In the genomic region with DNA sequence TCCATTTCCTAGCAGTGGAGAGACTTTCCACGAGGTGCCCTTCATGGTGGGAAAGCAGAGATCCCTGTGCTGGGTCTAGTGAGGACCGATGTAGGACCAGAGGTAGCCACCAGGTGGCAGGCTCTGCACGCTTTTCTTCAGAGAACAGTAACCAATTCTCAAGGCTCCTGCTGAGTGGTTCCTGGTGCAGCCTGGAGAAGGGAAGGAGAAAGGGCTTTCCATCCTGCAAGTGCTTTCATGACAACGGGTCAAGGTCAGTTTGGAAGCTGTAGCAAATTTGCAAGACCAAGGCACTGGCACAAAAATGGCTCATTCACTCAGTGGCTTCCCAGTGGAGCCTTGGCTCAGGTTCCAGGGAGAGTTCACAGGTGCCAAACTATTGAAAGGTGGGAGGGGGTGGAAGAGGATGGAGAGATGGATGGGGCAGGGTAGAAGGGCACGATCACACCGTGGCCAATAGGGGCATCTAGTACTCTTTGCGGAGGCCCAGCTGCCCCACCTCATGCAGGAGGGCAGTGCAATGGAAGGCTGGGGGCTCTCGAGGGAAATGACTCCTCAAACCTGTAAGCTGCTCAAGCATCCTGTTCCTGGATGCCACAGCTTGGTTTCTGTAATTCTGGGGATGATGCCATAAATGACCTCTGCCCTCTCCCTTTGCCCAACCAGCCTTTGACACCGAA, we compare ENCODE assay signal across 8 cellular contexts. TPM values are rescaled to one million over a fixed set of nuclear protein-coding genes. Genes with fewer than 3 reads are reported as not detected.
A peak's percentile ranks its signal among the peaks of the same experiment; 100 is the strongest.
DNase-seq lines count a peak whose midpoint lies in the region; ATAC-seq and TF ChIP-seq lines count a peak whose summit lies in the region.

No MANE protein-coding gene starts in this region.

- in situ Hi-C loops in gastrocnemius medialis (cut with MboI; ENCODE audit: low sequenced_read_pairs in 4 of 4) = no loop called here

- intact Hi-C loops in gastrocnemius medialis (cut with DNase I; ENCODE audit: low total_unique reads) = no loop called here

- no peak overlapping the region for H3K4me3 Mint-ChIP-seq in T-cell

- peak; percentile 89 for DNase-seq in AG08396 (ENCODE audit: low spot score)
- DNase-seq in MV-4-11 (lab: John Stamatoyannopoulos, UW) = peak; percentile 49
- DNase-seq in T-cell = peak in 29 of 34 experiments; percentile 11 to 56 (median 30)
- peak in 45 of 56 donors; percentile 7 to 82 (median 35) for DNase-seq in amygdala (lab: John Stamatoyannopoulos, UW)
- DNase-seq in hepatic stellate cell (ENCODE audit: low spot score) = peak; percentile 88
- DNase-seq in gastrocnemius medialis = peak; percentile 29 to 47
- no peak for DNase-seq in NCI-H2107 treated with DMSO at 0.1 percent for 48 hours (lab: John Stamatoyannopoulos, UW; ENCODE audit: unreplicated experiment)

- no peaks in the 10 kb centered on the region for H3K9me3 ChIP-seq in gastrocnemius medialis

- H3K4me1 ChIP-seq in gastrocnemius medialis = no peaks in the 10 kb centered on the region

- H3K4me3 ChIP-seq in gastrocnemius medialis = no peak overlapping the region

- peak; percentile 64 for ATAC-seq in GM18868 (IDR thresholded peaks at IDR 0.05; ENCODE audit: unreplicated experiment)
- ATAC-seq in T-cell (replicated peaks in 1 of 4) = peak in 3 of 4 experiments; percentile 48 to 73 (median 61)
- ATAC-seq in gastrocnemius medialis = peak; percentile 54 to 77

- peak; percentile 54 to 86 (median 74) for TF ChIP-seq CTCF in gastrocnemius medialis (IDR thresholded peaks at IDR 0.05 in 4 of 5, conservative IDR thresholded peaks at IDR 0.05 in 1 of 5)

- no peak overlapping the region for H3K27ac ChIP-seq in gastrocnemius medialis

- H3K36me3 Mint-ChIP-seq in T-cell = no peaks in the 10 kb centered on the region

- CTCF ChIA-PET in T-cell (lab: Charles Lee) = no interaction called here

- H3K9me3 Mint-ChIP-seq in T-cell = no peaks in the 10 kb centered on the region

- no peaks in the 10 kb centered on the region for H3K36me3 ChIP-seq in gastrocnemius medialis

- H3K27me3 ChIP-seq in gastrocnemius medialis = no peaks in the 10 kb centered on the region

- H3K27me3 Mint-ChIP-seq in T-cell = peaks cover 0 to 5% of the 10 kb centered on the region in 2 donors

- POLR2A ChIA-PET in T-cell (lab: Charles Lee) = no interaction called here

- no peak overlapping the region for H3K27ac Mint-ChIP-seq in T-cell

- no peak for TF ChIP-seq POLR2A in gastrocnemius medialis (IDR thresholded peaks at IDR 0.05)

- H3K4me1 Mint-ChIP-seq in T-cell = peaks cover 0 to 2% (median 0%) of the 10 kb centered on the region in 3 donors

RNA-seq across cellular contexts. Expression of a gene that starts 25.5 kb away (rescaled TPM):
- not detected for total RNA-seq in T-cell
- total RNA-seq in gastrocnemius medialis = not detected

RNA-seq across cellular contexts. Expression of a gene that starts 33.8 kb away (rescaled TPM):
- under 1 TPM in 1 of 5 donors, not detected in 4; 0.38 TPM for total RNA-seq in T-cell
- total RNA-seq in gastrocnemius medialis = not detected
